In the genomic region with DNA sequence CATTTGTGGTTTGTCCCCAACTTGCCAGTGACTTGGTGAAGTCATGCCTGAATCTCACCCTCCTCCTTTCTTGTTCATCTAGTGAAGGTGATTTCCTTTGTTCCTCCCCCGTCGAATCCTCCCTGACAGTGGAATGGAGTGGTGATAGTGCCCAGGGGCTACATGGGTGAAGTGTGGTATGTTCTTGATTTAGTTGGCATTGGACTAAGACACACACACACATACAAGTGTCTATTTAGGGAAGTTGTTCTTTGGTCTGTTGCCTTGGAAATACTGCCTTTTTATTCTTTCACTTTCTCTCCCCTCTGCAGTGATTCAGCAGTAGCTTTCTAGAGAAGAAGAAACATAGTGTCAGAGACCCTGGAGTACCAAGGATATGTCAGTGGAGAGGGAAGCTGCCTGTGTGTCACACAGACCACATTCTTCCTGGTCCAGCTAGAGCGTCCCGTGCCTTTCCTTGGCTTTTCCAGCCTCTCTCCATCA, we compare ENCODE assay signal across 1 cellular context.
TF ChIP-seq lines count a peak whose summit lies in the region.

No MANE protein-coding gene starts in this region.

TF ChIP-seq in H1, 55 proteins besides CTCF, POLR2A, EP300 and RAD21 (continued from another document):
- TF ChIP-seq POLR2AphosphoS5 (IDR thresholded peaks at IDR 0.05; ENCODE audit: low read depth, low read length) (no peak), RXRA (IDR thresholded peaks at IDR 0.05; ENCODE audit: insufficient read depth, low read depth, low read length) (no peak)
- TF ChIP-seq, protein P1, sequence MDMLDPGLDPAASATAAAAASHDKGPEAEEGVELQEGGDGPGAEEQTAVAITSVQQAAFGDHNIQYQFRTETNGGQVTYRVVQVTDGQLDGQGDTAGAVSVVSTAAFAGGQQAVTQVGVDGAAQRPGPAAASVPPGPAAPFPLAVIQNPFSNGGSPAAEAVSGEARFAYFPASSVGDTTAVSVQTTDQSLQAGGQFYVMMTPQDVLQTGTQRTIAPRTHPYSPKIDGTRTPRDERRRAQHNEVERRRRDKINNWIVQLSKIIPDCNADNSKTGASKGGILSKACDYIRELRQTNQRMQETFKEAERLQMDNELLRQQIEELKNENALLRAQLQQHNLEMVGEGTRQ (IDR thresholded peaks at IDR 0.05; ENCODE audit: low read length), result no peak
